17 cellular contexts compared by ENCODE assay signal in genomic region chr21:45869121-45870007, GRCh38.
DNase-seq lines count a peak whose midpoint lies in the region; ATAC-seq and TF ChIP-seq lines count a peak whose summit lies in the region.
"Had no signal": no experiment of that assay in that cellular context is flagged by ENCODE, and none has a peak within 500 bp of the region (broad histone marks: within the 10 kb centered on the region; RNA-seq: fewer than 3 reads in every experiment).

No MANE protein-coding gene starts in this region.

- H3K4me3 ChIP-seq in AG09309 (ENCODE audit: control insufficient read depth, low read depth, low read length) (no peak overlapping the region), astrocyte of the spinal cord (ENCODE audit: low read depth, low read length) (no peak overlapping the region), mesenchymal stem cell (ENCODE audit: insufficient read depth in 1 of 2, low read depth in 1 of 2, low read length in 2 of 2) (no peak overlapping the region), mucosa of descending colon (no peak overlapping the region)
- H3K4me3 ChIP-seq: gastrocnemius medialis, pancreas had no signal

- no peak overlapping the region for H2BK15ac ChIP-seq in mesenchymal stem cell (ENCODE audit: low read depth, poor library complexity, severe bottlenecking)

- H3K27ac ChIP-seq in mesenchymal stem cell (ENCODE audit: low read length, poor library complexity, severe bottlenecking) = no peak overlapping the region
- H3K27ac ChIP-seq: gastrocnemius medialis, pancreas had no signal

- peaks cover 2% of the 10 kb centered on the region for H3K79me1 ChIP-seq in mesenchymal stem cell (replicated peaks; ENCODE audit: low read length, poor library complexity, severe bottlenecking)

- no peak overlapping the region for H3K23ac ChIP-seq in mesenchymal stem cell (ENCODE audit: low read length in 2 of 2)

- H3K27me3 ChIP-seq in mesenchymal stem cell (ENCODE audit: control insufficient read depth in 1 of 2, insufficient read depth in 1 of 2, low read length in 2 of 2) = no peaks in the 10 kb centered on the region
- H3K27me3 ChIP-seq: pancreas had no signal

- peak overlapping the region; percentile 4 to 96 for H2BK12ac ChIP-seq in mesenchymal stem cell (ENCODE audit: low read length in 2 of 2)

- peak overlapping the region in 1 of 2 experiments; percentile 80 for H3K18ac ChIP-seq in mesenchymal stem cell (ENCODE audit: low read depth in 1 of 2, low read length in 2 of 2)

- peaks cover 57% of the 10 kb centered on the region for H3K4me1 ChIP-seq in mesenchymal stem cell (ENCODE audit: control insufficient read depth, insufficient read depth, low read depth, low read length)
- H3K4me1 ChIP-seq in mucosa of descending colon (ENCODE audit: low read depth) = no peaks in the 10 kb centered on the region
- H3K4me1 ChIP-seq: gastrocnemius medialis, pancreas had no signal

- H4K91ac ChIP-seq in mesenchymal stem cell (ENCODE audit: low read length) = peak overlapping the region; percentile 16

- H2BK5ac ChIP-seq in mesenchymal stem cell (ENCODE audit: low read depth, low read length, poor library complexity, severe bottlenecking) = no peak overlapping the region

- H3K9ac ChIP-seq in mesenchymal stem cell (ENCODE audit: low read length) = peak overlapping the region; percentile 51

- H3K4me2 ChIP-seq in mesenchymal stem cell (ENCODE audit: low read length, poor library complexity, severe bottlenecking) = no peak overlapping the region

- H2AK5ac ChIP-seq in mesenchymal stem cell (ENCODE audit: low read length, severe bottlenecking) = no peak overlapping the region

- H4K8ac ChIP-seq in mesenchymal stem cell (ENCODE audit: low read length) = peak overlapping the region; percentile 24

- TF ChIP-seq CTCF in AG09309 (IDR thresholded peaks at IDR 0.05; ENCODE audit: control insufficient read depth, insufficient read depth, low read depth, low read length, missing control alignments) (no peak), astrocyte of the spinal cord (IDR thresholded peaks at IDR 0.05; ENCODE audit: low read depth, low read length) (no peak), mucosa of descending colon (IDR thresholded peaks at IDR 0.05) (no peak)

- ATAC-seq in HG03045 (IDR thresholded peaks at IDR 0.05; ENCODE audit: unreplicated experiment) (no peak), GM21825 (IDR thresholded peaks at IDR 0.05; ENCODE audit: unreplicated experiment) (no peak), HG03135 (IDR thresholded peaks at IDR 0.05; ENCODE audit: unreplicated experiment) (no peak), mucosa of descending colon (no peak)
- ATAC-seq: gastrocnemius medialis, pancreas had no signal

- in situ Hi-C loops in astrocyte of the spinal cord (cut with HindIII; ENCODE audit: low sequenced_read_pairs) = no loop called here

- WGBS in mesenchymal stem cell = 87% methylated on average over 20 of the region's 24 CpGs

- H3K9me3 ChIP-seq in mesenchymal stem cell (ENCODE audit: control insufficient read depth, low read length) (no peaks in the 10 kb centered on the region), mucosa of descending colon (no peaks in the 10 kb centered on the region)
- H3K9me3 ChIP-seq: gastrocnemius medialis, pancreas had no signal

- H2BK120ac ChIP-seq in mesenchymal stem cell (ENCODE audit: low read depth, low read length) = no peak overlapping the region

- H3K36me3 ChIP-seq in mesenchymal stem cell (ENCODE audit: control insufficient read depth in 1 of 2, insufficient read depth in 2 of 2, low read depth in 1 of 2, low read length in 2 of 2) (peaks cover 5 to 9% of the 10 kb centered on the region in 2 experiments), mucosa of descending colon (ENCODE audit: low read depth) (no peaks in the 10 kb centered on the region)
- H3K36me3 ChIP-seq: gastrocnemius medialis, pancreas had no signal

- intact Hi-C loops in mucosa of descending colon (cut with DNase I, micrococcal nuclease) = no loop called here

- H2AFZ ChIP-seq in mesenchymal stem cell (ENCODE audit: low read depth, low read length) = no peak overlapping the region

- DNase-seq in AG09309 (ENCODE audit: low read depth) (peak; percentile 46), HS-5 (ENCODE audit: low read depth) (peak; percentile 42), astrocyte of the spinal cord (ENCODE audit: low read depth, low spot score) (peak; percentile 67), mesenchymal stem cell (peak; percentile 52), mucosa of descending colon (no peak)
- DNase-seq: activated CD4-positive, alpha-beta T cell treated with anti-CD3 and anti-CD28 coated beads for 4 hours; activated T-cell treated with anti-CD3 and anti-CD28 coated beads, Interleukin-2, amount 50 U/mL, for 48 hours; AML-193; DMS153; gastrocnemius medialis; NCI-H1417 treated with DMSO at 0.1 percent for 48 hours; NCI-H510A; pancreas; T-helper 1 cell had no signal

- H3K4ac ChIP-seq in mesenchymal stem cell (ENCODE audit: low read depth in 1 of 2, low read length in 2 of 2) = peak overlapping the region in 1 of 2 experiments; percentile 19

- H3K14ac ChIP-seq in mesenchymal stem cell (ENCODE audit: low read length in 2 of 2) = peak overlapping the region in 1 of 2 experiments; percentile 76

Comparison
In these comparisons a context has a peak if more than half of its experiments do, and no peak if none do; other contexts are left out.
1. DNase-seq: peak in AG09309 (single experiment), HS-5 (single experiment), astrocyte of the spinal cord (single experiment) and mesenchymal stem cell (single experiment); none in mucosa of descending colon (0 of 3).